Comparison of ENCODE assay signal across 9 cellular contexts in the genomic region with DNA sequence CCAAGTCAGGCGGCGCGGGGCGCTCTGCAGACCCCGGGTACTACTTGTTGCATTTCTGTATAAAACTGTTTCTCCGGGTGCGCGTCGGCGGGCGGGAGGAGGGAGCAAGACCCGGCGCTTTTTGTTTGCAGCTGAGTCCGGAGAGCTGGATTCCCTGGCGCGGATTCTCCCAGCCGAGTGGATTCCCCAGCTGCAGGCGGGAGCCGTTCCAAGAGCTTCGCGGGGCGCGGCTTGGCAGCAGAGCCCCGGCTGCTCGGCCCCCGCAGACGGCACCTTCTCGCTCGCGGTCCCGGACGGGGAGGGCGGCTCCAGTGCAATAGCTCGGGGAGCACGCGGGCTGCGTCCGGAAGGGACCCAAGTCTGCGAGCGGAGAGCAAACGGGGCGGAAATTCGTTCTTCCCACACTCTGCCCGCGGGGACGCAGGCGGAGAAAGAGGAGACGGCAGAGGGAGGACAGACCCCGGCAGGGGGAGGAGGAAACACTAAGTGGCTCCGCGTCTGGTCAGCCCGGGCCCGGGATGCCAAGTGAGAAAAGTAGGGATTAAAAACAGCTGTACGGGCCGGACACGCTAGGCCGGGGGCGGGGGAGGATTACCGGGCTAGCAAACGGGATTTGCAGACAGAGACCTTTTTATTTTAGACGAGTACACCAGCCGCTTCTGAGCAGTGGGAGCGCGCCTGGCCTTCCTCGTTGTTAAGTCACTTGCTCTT. TPM values are rescaled to one million over a fixed set of nuclear protein-coding genes. Genes with fewer than 3 reads are reported as not detected.
A peak's percentile ranks its signal among the peaks of the same experiment; 100 is the strongest.
DNase-seq lines count a peak whose midpoint lies in the region; ATAC-seq, FAIRE-seq and TF ChIP-seq lines count a peak whose summit lies in the region.
"Had no signal": no experiment of that assay in that cellular context is flagged by ENCODE, and none has a peak within 500 bp of the region (broad histone marks: within the 10 kb centered on the region; RNA-seq: fewer than 3 reads in every experiment).

A gene with protein sequence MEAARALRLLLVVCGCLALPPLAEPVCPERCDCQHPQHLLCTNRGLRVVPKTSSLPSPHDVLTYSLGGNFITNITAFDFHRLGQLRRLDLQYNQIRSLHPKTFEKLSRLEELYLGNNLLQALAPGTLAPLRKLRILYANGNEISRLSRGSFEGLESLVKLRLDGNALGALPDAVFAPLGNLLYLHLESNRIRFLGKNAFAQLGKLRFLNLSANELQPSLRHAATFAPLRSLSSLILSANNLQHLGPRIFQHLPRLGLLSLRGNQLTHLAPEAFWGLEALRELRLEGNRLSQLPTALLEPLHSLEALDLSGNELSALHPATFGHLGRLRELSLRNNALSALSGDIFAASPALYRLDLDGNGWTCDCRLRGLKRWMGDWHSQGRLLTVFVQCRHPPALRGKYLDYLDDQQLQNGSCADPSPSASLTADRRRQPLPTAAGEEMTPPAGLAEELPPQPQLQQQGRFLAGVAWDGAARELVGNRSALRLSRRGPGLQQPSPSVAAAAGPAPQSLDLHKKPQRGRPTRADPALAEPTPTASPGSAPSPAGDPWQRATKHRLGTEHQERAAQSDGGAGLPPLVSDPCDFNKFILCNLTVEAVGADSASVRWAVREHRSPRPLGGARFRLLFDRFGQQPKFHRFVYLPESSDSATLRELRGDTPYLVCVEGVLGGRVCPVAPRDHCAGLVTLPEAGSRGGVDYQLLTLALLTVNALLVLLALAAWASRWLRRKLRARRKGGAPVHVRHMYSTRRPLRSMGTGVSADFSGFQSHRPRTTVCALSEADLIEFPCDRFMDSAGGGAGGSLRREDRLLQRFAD (minus strand): TSS at position 96 of the 711 bp plus-strand sequence. CDS start 284 bp downstream, outside the sequence.

- no peak for ATAC-seq in CD8-positive, alpha-beta T cell
- no peak for ATAC-seq in HG03442 (IDR thresholded peaks at IDR 0.05; ENCODE audit: unreplicated experiment)
- ATAC-seq in GM18873 (IDR thresholded peaks at IDR 0.05; ENCODE audit: low FRiP score, unreplicated experiment): no peak

- peaks cover 6% of the 10 kb centered on the region for H3K4me1 ChIP-seq in CD8-positive, alpha-beta T cell (ENCODE audit: insufficient read depth, low read length)
- H3K4me1 ChIP-seq in colonic mucosa (peaks cover 6% of the 10 kb centered on the region), kidney (ENCODE audit: control insufficient read depth in 1 of 2, insufficient read depth in 1 of 2, low read depth in 1 of 2, low read length in 2 of 2) (peaks cover 17 to 20% of the 10 kb centered on the region in 2 donors), skeletal muscle satellite cell (ENCODE audit: control insufficient read depth, insufficient read depth, low read length) (peaks cover 31% of the 10 kb centered on the region)

- TF ChIP-seq CTCF in CD8-positive, alpha-beta T cell (IDR thresholded peaks at IDR 0.05): no peak
- TF ChIP-seq CTCF in colonic mucosa (IDR thresholded peaks at IDR 0.05) (no peak), kidney (IDR thresholded peaks at IDR 0.05; ENCODE audit: borderline replicate concordance, extremely low read depth, insufficient read depth) (no peak)

- H3K4me1 Mint-ChIP-seq in CD8-positive, alpha-beta T cell (ENCODE audit: low read depth): peaks cover 14% of the 10 kb centered on the region

- H3K9ac ChIP-seq in colonic mucosa (ENCODE audit: low read depth in 2 of 2, low read length in 2 of 2) (peak within 1 kb of the TSS; percentile 56 to 83), kidney (ENCODE audit: low read length in 2 of 2) (peak within 1 kb of the TSS in 1 of 2 donors; percentile 74), skeletal muscle satellite cell (ENCODE audit: low read depth, low read length) (no peak within 1 kb of the TSS)

- no peaks in the 10 kb centered on the region for H3K9me3 Mint-ChIP-seq in CD8-positive, alpha-beta T cell

- no peak for DNase-seq in CD8-positive, alpha-beta T cell
- DNase-seq in NCI-H146 treated with DMSO at 0.1 percent for 48 hours (lab: John Stamatoyannopoulos, UW; ENCODE audit: unreplicated experiment) (peak; percentile 11), colonic mucosa (peak; percentile 71), kidney (peak; percentile 94), T1000 (lab: John Stamatoyannopoulos, UW) (no peak)

- intact Hi-C loops in CD8-positive, alpha-beta T cell (cut with DNase I, micrococcal nuclease): no loop called here
- intact Hi-C loops in colonic mucosa (cut with DNase I) (no loop called here), kidney (cut with DNase I) (loop anchor here (10.0 kb wide), 1 partner anchor 146 kb away; no protein-coding TSS in a partner anchor)

- H3K4me3 ChIP-seq in CD8-positive, alpha-beta T cell (ENCODE audit: low read depth, low read length): peak within 1 kb of the TSS; percentile 8
- H3K4me3 ChIP-seq in colonic mucosa (peak within 1 kb of the TSS; percentile 63), kidney (ENCODE audit: low read length in 2 of 2) (peak within 1 kb of the TSS; percentile 50 to 82), skeletal muscle satellite cell (ENCODE audit: low read length) (peak within 1 kb of the TSS; percentile 63)

- no peaks in the 10 kb centered on the region for H3K9me3 ChIP-seq in CD8-positive, alpha-beta T cell (ENCODE audit: low read length)
- H3K9me3 ChIP-seq in colonic mucosa (no peaks in the 10 kb centered on the region), kidney (ENCODE audit: control insufficient read depth in 1 of 2, low read length in 2 of 2) (no peaks in the 10 kb centered on the region), skeletal muscle satellite cell (replicated peaks; ENCODE audit: low read length) (no peaks in the 10 kb centered on the region)

- no peak for FAIRE-seq in kidney (lab: Jason Lieb, UNC)

- CTCF ChIA-PET in CD8-positive, alpha-beta T cell (lab: Charles Lee): interaction anchor here (1.3 kb wide), 1 partner anchor 36 kb away, joined by 5 read pairs; no protein-coding TSS in a partner anchor

- POLR2A ChIA-PET in CD8-positive, alpha-beta T cell (lab: Charles Lee): no interaction called here

- no peak within 1 kb of the TSS for H3K27ac Mint-ChIP-seq in CD8-positive, alpha-beta T cell

- no peaks in the 10 kb centered on the region for H3K36me3 ChIP-seq in CD8-positive, alpha-beta T cell (ENCODE audit: insufficient read depth, low read length)
- H3K36me3 ChIP-seq in colonic mucosa (no peaks in the 10 kb centered on the region), kidney (ENCODE audit: control insufficient read depth in 1 of 2, insufficient read depth in 2 of 2, low read length in 2 of 2) (no peaks in the 10 kb centered on the region), skeletal muscle satellite cell (ENCODE audit: insufficient read depth, low read length) (no peaks in the 10 kb centered on the region)

- no peak within 1 kb of the TSS for H3K27ac ChIP-seq in CD8-positive, alpha-beta T cell (ENCODE audit: low read depth, low read length)
- H3K27ac ChIP-seq in colonic mucosa (peak within 1 kb of the TSS; percentile 43), kidney (ENCODE audit: low read depth in 2 of 2, low read length in 2 of 2) (peak within 1 kb of the TSS; percentile 79 to 91)
- H3K27ac ChIP-seq: HL-60 had no signal

- H3K4me3 Mint-ChIP-seq in CD8-positive, alpha-beta T cell: peak within 1 kb of the TSS; percentile 47

- peaks cover 8% of the 10 kb centered on the region for H3K27me3 ChIP-seq in CD8-positive, alpha-beta T cell (ENCODE audit: insufficient read depth, low read length)
- H3K27me3 ChIP-seq in colonic mucosa (peaks cover 28% of the 10 kb centered on the region), skeletal muscle satellite cell (ENCODE audit: control insufficient read depth, insufficient read depth, low read length) (peaks cover 70% of the 10 kb centered on the region)

- peaks cover 46% of the 10 kb centered on the region for H3K27me3 Mint-ChIP-seq in CD8-positive, alpha-beta T cell (ENCODE audit: low read depth)

- peak within 1 kb of the TSS; percentile 87 for H3K4me2 ChIP-seq in skeletal muscle satellite cell (ENCODE audit: low read length)

- no peaks in the 10 kb centered on the region for H3K36me3 Mint-ChIP-seq in CD8-positive, alpha-beta T cell

RNA-seq across cellular contexts. Expression of the gene that starts here (rescaled TPM):
- total RNA-seq in CD8-positive, alpha-beta T cell: not detected
- total RNA-seq in colonic mucosa: 1 to 10 TPM; 1.1 to 1.9 TPM
- total RNA-seq in kidney: 6.1 TPM
- polyA plus RNA-seq in kidney (ENCODE audit: insufficient read depth, low read depth, low replicate concordance): 4.2 TPM
- total RNA-seq in skeletal muscle satellite cell (2012; rRNA removed): under 0.01 TPM in 2 replicates

Comparison
In these comparisons a context has a peak if more than half of its experiments do, and no peak if none do; other contexts are left out.
1. DNase-seq: peak in NCI-H146 treated with DMSO at 0.1 percent for 48 hours (single experiment), colonic mucosa (single experiment) and kidney (single experiment); none in CD8-positive, alpha-beta T cell (0 of 7) and T1000 (single experiment).
2. H3K4me3 ChIP-seq: peak in every context shown above with its lines; median percentile 66 in kidney; 63 in colonic mucosa; 63 in skeletal muscle satellite cell; 8 in CD8-positive, alpha-beta T cell.